Comparison of ENCODE assay signal across 27 cellular contexts in the genomic region with DNA sequence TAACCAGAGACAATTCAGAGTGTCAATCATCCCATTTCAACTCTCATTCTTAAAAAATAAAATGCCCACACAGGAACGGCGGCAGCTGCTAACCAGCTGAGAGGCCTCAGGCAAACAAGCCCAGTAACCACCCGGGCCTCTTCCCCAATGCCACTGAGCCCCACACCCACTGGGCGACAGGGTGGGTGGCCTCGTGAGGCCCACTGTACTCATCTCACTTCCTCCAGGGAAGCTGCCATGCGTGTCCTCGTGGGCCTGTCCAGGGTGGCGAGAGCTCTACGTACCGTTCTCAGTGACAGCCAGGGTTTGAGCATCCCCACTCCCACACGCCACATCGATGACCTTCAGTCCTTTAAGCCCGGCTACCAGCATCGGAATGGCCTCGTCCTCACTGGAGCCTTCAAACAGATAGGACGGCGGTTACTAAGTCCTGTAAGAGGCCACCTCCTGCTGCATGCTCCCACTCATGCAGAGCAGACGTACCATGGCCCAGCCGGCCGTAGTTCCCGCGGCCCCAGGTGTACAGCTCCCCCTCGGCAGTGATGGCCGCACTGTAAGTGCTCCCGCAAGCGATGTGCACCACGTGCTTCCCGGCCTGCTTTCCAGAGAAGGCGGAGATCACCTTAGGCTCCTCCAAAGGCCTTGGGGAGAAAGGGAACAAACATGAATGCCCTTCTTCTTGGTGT.
"Had no signal": no experiment of that assay in that cellular context is flagged by ENCODE, and none has a peak within 500 bp of the region (broad histone marks: within the 10 kb centered on the region; RNA-seq: fewer than 3 reads in every experiment).

No MANE protein-coding gene starts in this region.

- H3K27ac Mint-ChIP-seq: activated CD8-positive, alpha-beta T cell treated with anti-CD3 and anti-CD28 coated beads for 36 hours; activated naive CD4-positive, alpha-beta T cell treated with anti-CD3 and anti-CD28 coated beads, Interleukin-2, amount 50 U/mL, for 72 hours; progenitor cell of endocrine pancreas; T-helper 17 cell had no signal

- H3K4me3 Mint-ChIP-seq: activated CD8-positive, alpha-beta T cell treated with anti-CD3 and anti-CD28 coated beads for 36 hours; nephron progenitor cell; T-helper 17 cell; WTC11 had no signal

- H3K27me3 Mint-ChIP-seq: activated CD8-positive, alpha-beta T cell treated with anti-CD3 and anti-CD28 coated beads for 36 hours; progenitor cell of endocrine pancreas; T-helper 17 cell had no signal

- DNase-seq: activated CD4-positive, alpha-beta T cell treated with anti-CD3 and anti-CD28 coated beads, Interleukin-2, amount 50 U/mL, for 1 hour; activated CD8-positive, alpha-beta T cell treated with anti-CD3 and anti-CD28 coated beads for 36 hours; activated naive CD4-positive, alpha-beta T cell; activated T-cell treated with anti-CD3 and anti-CD28 coated beads, Interleukin-2, amount 50 U/mL, for 48 hours; central memory CD4-positive, alpha-beta T cell; foreskin keratinocyte; heart right ventricle; kidney glomerular epithelial cell; lower lobe of right lung; mesendoderm; mucosa of descending colon; nephron progenitor cell; ovary; stimulated activated CD4-positive, alpha-beta T cell treated with anti-CD3 and anti-CD28 coated beads, Interleukin-1b, Interleukin-23, amount 100 ng/mL, for 48 hours; stimulated activated CD4-positive, alpha-beta T cell treated with anti-CD3 and anti-CD28 coated beads, Interleukin-4, amount 100 ng/mL, for 4 hours; stimulated activated CD8-positive, alpha-beta memory T cell treated with anti-CD3 and anti-CD28 coated beads, Interleukin-4, amount 100 ng/mL, for 48 hours; stimulated activated naive CD4-positive, alpha-beta T cell; T-helper 17 cell had no signal

- H3K9me3 ChIP-seq: breast epithelium, heart right ventricle, lower lobe of right lung, mucosa of descending colon, ovary, tibial nerve had no signal

- H3K9me3 Mint-ChIP-seq: activated CD8-positive, alpha-beta T cell treated with anti-CD3 and anti-CD28 coated beads for 36 hours; activated naive CD4-positive, alpha-beta T cell treated with anti-CD3 and anti-CD28 coated beads, Interleukin-2, amount 50 U/mL, for 72 hours; nephron progenitor cell; WTC11 had no signal

- ATAC-seq: activated CD8-positive, alpha-beta T cell treated with anti-CD3 and anti-CD28 coated beads for 36 hours; activated naive CD4-positive, alpha-beta T cell treated with anti-CD3 and anti-CD28 coated beads, Interleukin-2, amount 50 U/mL, for 72 hours; esophagus mucosa; foreskin keratinocyte; heart right ventricle; left lobe of liver; lower lobe of right lung; mucosa of descending colon; sciatic nerve; T-helper 17 cell; WTC11 had no signal

- H3K4me3 ChIP-seq: breast epithelium, heart right ventricle, lower lobe of right lung, mucosa of descending colon, ovary, skin epidermis, tibial nerve had no signal

- H3K27ac ChIP-seq: breast epithelium, foreskin keratinocyte, heart right ventricle, lower lobe of right lung, ovary, skin epidermis, tibial nerve had no signal

- H3K27me3 ChIP-seq: breast epithelium, foreskin keratinocyte, heart right ventricle, ovary, tibial nerve had no signal

- H3K4me1 ChIP-seq: breast epithelium, foreskin keratinocyte, lower lobe of right lung had no signal
